8 cellular contexts compared by ENCODE assay signal in genomic region chr1:45551684-45552083, GRCh38. TPM values are rescaled to one million over a fixed set of nuclear protein-coding genes. Genes with fewer than 3 reads are reported as not detected.
DNase-seq lines count a peak whose midpoint lies in the region; ATAC-seq, FAIRE-seq and TF ChIP-seq lines count a peak whose summit lies in the region.

No MANE protein-coding gene starts in this region.

- H3K4me3 ChIP-seq in DOHH2 (ENCODE audit: low read length) (peak overlapping the region; percentile 88), Peyer's patch (peak overlapping the region; percentile 55 to 85 (median 69)), esophagus (ENCODE audit: low read depth in 1 of 2, low read length in 2 of 2) (peak overlapping the region; percentile 63 to 94), pancreas (peak overlapping the region; percentile 41 to 81 (median 64))

- no peak for TF ChIP-seq POLR2A in Peyer's patch (IDR thresholded peaks at IDR 0.05)

- H3K27ac ChIP-seq in DOHH2 (ENCODE audit: low read depth, low read length), result no peak overlapping the region
- H3K27ac ChIP-seq in Peyer's patch, result peak overlapping the region in 3 of 4 donors; percentile 76 to 93 (median 79)
- peak overlapping the region; percentile 12 to 15 for H3K27ac ChIP-seq in esophagus (ENCODE audit: low read depth in 2 of 2, low read length in 1 of 2)
- peak overlapping the region in 3 of 4 donors; percentile 87 to 92 (median 88) for H3K27ac ChIP-seq in pancreas

- intact Hi-C loops in pancreas (cut with DNase I), result loop anchor here in 1 of 3 donors (5.0 kb wide), 1 partner anchor 34 kb away; no protein-coding TSS in a partner anchor

- H3K4me1 ChIP-seq in DOHH2 (ENCODE audit: control insufficient read depth, low read length), result peaks cover 19% of the 10 kb centered on the region
- peaks cover 0 to 38% (median 2%) of the 10 kb centered on the region in 4 donors for H3K4me1 ChIP-seq in Peyer's patch
- H3K4me1 ChIP-seq in esophagus (ENCODE audit: control insufficient read depth in 2 of 2, insufficient read depth in 2 of 2, low read length in 1 of 2), result peaks cover 0 to 2% of the 10 kb centered on the region in 2 donors
- H3K4me1 ChIP-seq in pancreas, result peaks cover 3 to 16% (median 8%) of the 10 kb centered on the region in 3 donors

- H3K27me3 ChIP-seq in DOHH2 (ENCODE audit: control insufficient read depth, low read length) (no peaks in the 10 kb centered on the region), Peyer's patch (no peaks in the 10 kb centered on the region), esophagus (ENCODE audit: control insufficient read depth in 1 of 2, insufficient read depth in 2 of 2, low read length in 2 of 2) (no peaks in the 10 kb centered on the region), pancreas (no peaks in the 10 kb centered on the region)

- H3K4me2 ChIP-seq in DOHH2 (ENCODE audit: low read length), result peak overlapping the region; percentile 77

- TF ChIP-seq CTCF in DOHH2 (IDR thresholded peaks at IDR 0.05; ENCODE audit: low read depth, low read length, poor library complexity, severe bottlenecking), result no peak
- no peak for TF ChIP-seq CTCF in Peyer's patch (IDR thresholded peaks at IDR 0.05)
- no peak for TF ChIP-seq CTCF in pancreas (IDR thresholded peaks at IDR 0.05)

- no peaks in the 10 kb centered on the region for H3K9me3 ChIP-seq in DOHH2 (ENCODE audit: control insufficient read depth, insufficient read depth, low read length)
- H3K9me3 ChIP-seq in Peyer's patch, result no peaks in the 10 kb centered on the region
- H3K9me3 ChIP-seq in esophagus (ENCODE audit: control insufficient read depth in 2 of 2, insufficient read depth in 1 of 2, low read depth in 1 of 2, low read length in 1 of 2), result no peaks in the 10 kb centered on the region
- no peaks in the 10 kb centered on the region for H3K9me3 ChIP-seq in pancreas

- peaks cover 43% of the 10 kb centered on the region for H3K79me2 ChIP-seq in DOHH2 (ENCODE audit: control insufficient read depth, low read length)

- no peak for ATAC-seq in pancreas
- no peak for ATAC-seq in GM21515 (IDR thresholded peaks at IDR 0.05; ENCODE audit: unreplicated experiment)

- DNase-seq in Peyer's patch (no peak), pancreas (no peak), NCI-H345 (lab: John Stamatoyannopoulos, UW) (no peak), NCI-H1092 (lab: John Stamatoyannopoulos, UW) (no peak)
- no peak for DNase-seq in stimulated activated CD4-positive, alpha-beta T cell treated with anti-CD3 and anti-CD28 coated beads, Interleukin-4, amount 100 ng/mL, for 4 hours

- H3F3A ChIP-seq in DOHH2 (ENCODE audit: control insufficient read depth, insufficient read depth), result 0 out of 2 replicates have a peak, but pooled peaks cover 3% of the 10 kb centered on the region

- FAIRE-seq in pancreas (lab: Jason Lieb, UNC), result no peak

- H4K20me1 ChIP-seq in DOHH2 (ENCODE audit: control insufficient read depth, insufficient read depth, low read depth, low read length), result no peaks in the 10 kb centered on the region

- H3K9me2 ChIP-seq in DOHH2 (replicated peaks; ENCODE audit: control insufficient read depth, low read length), result no peaks in the 10 kb centered on the region

- H3K36me3 ChIP-seq in DOHH2 (ENCODE audit: control insufficient read depth, low read length) (peaks cover 32% of the 10 kb centered on the region), Peyer's patch (peaks cover 0 to 20% (median 0%) of the 10 kb centered on the region in 3 donors), esophagus (ENCODE audit: control insufficient read depth in 2 of 2, insufficient read depth in 2 of 2, low read length in 1 of 2) (no peaks in the 10 kb centered on the region), pancreas (no peaks in the 10 kb centered on the region)

- 9 to 10% methylated on average over 3 of the region's 3 CpGs for WGBS in esophagus, 2 donors
- 7 to 9% methylated on average over 3 of the region's 3 CpGs for whole genome bisulfite sequencing in pancreas, 2 donors

RNA-seq across cellular contexts. Expression of gene AKR1A1, which starts 1.1 kb away (rescaled TPM):
- total RNA-seq in Peyer's patch, result 100 to 1,000 TPM; 161 to 305 (median 201) TPM
- 100 to 1,000 TPM; 212 to 242 TPM for polyA plus RNA-seq in esophagus
- 100 to 1,000 TPM in 3 of 6 donors, 10 to 100 TPM in 3; 77.6 to 127 (median 110) TPM for total RNA-seq in pancreas
- polyA plus RNA-seq in pancreas, result 100 to 1,000 TPM; 133 to 138 TPM

RNA-seq across cellular contexts. Expression of gene PRDX1, which starts 30.0 kb away (rescaled TPM):
- total RNA-seq in Peyer's patch, result 100 to 1,000 TPM; 214 to 501 (median 292) TPM
- polyA plus RNA-seq in esophagus, result 1,000 to 10,000 TPM; 1,018 to 1,250 TPM
- total RNA-seq in pancreas, result 100 to 1,000 TPM in 2 of 6 donors, 10 to 100 TPM in 4; 49.3 to 124 (median 61.7) TPM
- 100 to 1,000 TPM; 111 to 142 TPM for polyA plus RNA-seq in pancreas

RNA-seq across cellular contexts. Expression of gene NASP, which starts 32.2 kb away (rescaled TPM):
- 100 to 1,000 TPM in 1 of 4 donors, 10 to 100 TPM in 3; 31.3 to 194 (median 63.8) TPM for total RNA-seq in Peyer's patch
- 10 to 100 TPM; 94.2 to 96.9 TPM for polyA plus RNA-seq in esophagus
- total RNA-seq in pancreas, result 10 to 100 TPM; 14.5 to 29.5 (median 21.7) TPM
- 100 to 1,000 TPM in 1 of 2 donors, 10 to 100 TPM in 1; 55.6 to 113 TPM for polyA plus RNA-seq in pancreas

RNA-seq across cellular contexts. Expression of gene MMACHC, which starts 51.6 kb away (rescaled TPM):
- total RNA-seq in Peyer's patch (1 to 10 TPM; 2.5 to 5.1 (median 3.4) TPM), pancreas (1 to 10 TPM; 3.2 to 5.7 (median 4.0) TPM)
- polyA plus RNA-seq in esophagus (1 to 10 TPM; 1.5 to 2.2 TPM), pancreas (1 to 10 TPM; 1.2 to 1.5 TPM)

RNA-seq across cellular contexts. Expression of gene CCDC163, which starts 51.8 kb away (rescaled TPM):
- 1 to 10 TPM in 2 of 4 donors, under 1 TPM in 1, not detected in 1; 0.94 to 3.7 (median 1.7) TPM for total RNA-seq in Peyer's patch
- 1 to 10 TPM in 1 of 2 donors, under 1 TPM in 1; 0.79 to 1.2 TPM for polyA plus RNA-seq in esophagus
- total RNA-seq in pancreas, result 1 to 10 TPM; 1.2 to 4.0 (median 2.2) TPM
- polyA plus RNA-seq in pancreas, result 1 to 10 TPM; 3.2 to 4.6 TPM
